ENCODE assay signal across 26 cellular contexts in genomic region chr17:81638683-81639082, GRCh38. TPM values are rescaled to one million over a fixed set of nuclear protein-coding genes. Genes with fewer than 3 reads are reported as not detected.
A peak's percentile ranks its signal among the peaks of the same experiment; 100 is the strongest.
DNase-seq lines count a peak whose midpoint lies in the region; ATAC-seq and TF ChIP-seq lines count a peak whose summit lies in the region.
"Had no signal": no experiment of that assay in that cellular context is flagged by ENCODE, and none has a peak within 500 bp of the region (broad histone marks: within the 10 kb centered on the region; RNA-seq: fewer than 3 reads in every experiment).

No MANE protein-coding gene starts in this region.

- peak overlapping the region; percentile 63 for H3K27ac Mint-ChIP-seq in activated T-cell treated with anti-CD3 and anti-CD28 coated beads, Interleukin-2, amount 50 U/mL, for 72 hours
- H3K27ac Mint-ChIP-seq in GM23338 (no peak overlapping the region), brain (no peak overlapping the region), nephron progenitor cell (no peak overlapping the region), CD14-positive monocyte (no peak overlapping the region)
- H3K27ac Mint-ChIP-seq: activated CD4-positive, alpha-beta T cell treated with anti-CD3 and anti-CD28 coated beads for 36 hours; activated naive CD4-positive, alpha-beta T cell treated with anti-CD3 and anti-CD28 coated beads, Interleukin-2, amount 50 U/mL, for 72 hours had no signal

- no peak overlapping the region for H3K27ac ChIP-seq in GM23338 (ENCODE audit: low read depth)
- H3K27ac ChIP-seq: ascending aorta, coronary artery, sigmoid colon, tibial artery had no signal

- H3K4me2 ChIP-seq in GM23338, result no peak overlapping the region

- no peak overlapping the region for H3K4me3 Mint-ChIP-seq in activated T-cell treated with anti-CD3 and anti-CD28 coated beads, Interleukin-2, amount 50 U/mL, for 72 hours
- H3K4me3 Mint-ChIP-seq in GM23338 (peak overlapping the region; percentile 44), brain (peak overlapping the region; percentile 25 to 72 (median 57)), nephron progenitor cell (peak overlapping the region; percentile 32), CD14-positive monocyte (no peak overlapping the region)
- H3K4me3 Mint-ChIP-seq: activated CD4-positive, alpha-beta T cell treated with anti-CD3 and anti-CD28 coated beads for 36 hours had no signal

- no peak overlapping the region for H2AFZ ChIP-seq in GM23338

- no peaks in the 10 kb centered on the region for H3K27me3 Mint-ChIP-seq in activated T-cell treated with anti-CD3 and anti-CD28 coated beads, Interleukin-2, amount 50 U/mL, for 72 hours (ENCODE audit: low read depth)
- H3K27me3 Mint-ChIP-seq in GM23338 (ENCODE audit: insufficient read depth, low read depth, poor library complexity) (no peaks in the 10 kb centered on the region), brain (peaks cover 4% of the 10 kb centered on the region), nephron progenitor cell (ENCODE audit: low read depth, poor library complexity) (peaks cover 3% of the 10 kb centered on the region), CD14-positive monocyte (ENCODE audit: low read depth in 3 of 3) (peaks cover 0 to 6% (median 0%) of the 10 kb centered on the region in 3 donors)
- H3K27me3 Mint-ChIP-seq: activated CD4-positive, alpha-beta T cell treated with anti-CD3 and anti-CD28 coated beads for 36 hours had no signal

- H3K4me1 ChIP-seq in GM23338 (ENCODE audit: insufficient read depth), result peaks cover 7% of the 10 kb centered on the region

- H3F3A ChIP-seq in GM23338 (replicated peaks; ENCODE audit: low read depth), result peaks cover 10% of the 10 kb centered on the region; the same call in 1 of the 2 replicates

- no peaks in the 10 kb centered on the region for H3K9me3 Mint-ChIP-seq in activated T-cell treated with anti-CD3 and anti-CD28 coated beads, Interleukin-2, amount 50 U/mL, for 72 hours
- H3K9me3 Mint-ChIP-seq in GM23338 (no peaks in the 10 kb centered on the region; the same call in 1 of the 3 replicates), brain (peaks cover 0 to 3% (median 0%) of the 10 kb centered on the region in 5 experiments), nephron progenitor cell (no peaks in the 10 kb centered on the region), CD14-positive monocyte (no peaks in the 10 kb centered on the region)
- H3K9me3 Mint-ChIP-seq: activated naive CD4-positive, alpha-beta T cell treated with anti-CD3 and anti-CD28 coated beads, Interleukin-2, amount 50 U/mL, for 72 hours had no signal

- H3K4me3 ChIP-seq in GM23338, result no peak overlapping the region
- H3K4me3 ChIP-seq: ascending aorta, coronary artery, GM12878, sigmoid colon, tibial artery had no signal

- peaks cover 21% of the 10 kb centered on the region for H3K4me1 Mint-ChIP-seq in activated T-cell treated with anti-CD3 and anti-CD28 coated beads, Interleukin-2, amount 50 U/mL, for 72 hours (ENCODE audit: low read depth)
- H3K4me1 Mint-ChIP-seq in GM23338 (peaks cover 9% of the 10 kb centered on the region), brain (peaks cover 21% of the 10 kb centered on the region), nephron progenitor cell (peaks cover 34% of the 10 kb centered on the region), CD14-positive monocyte (peaks cover 18% of the 10 kb centered on the region)

- H3K27me3 ChIP-seq in GM23338 (ENCODE audit: insufficient read depth), result no peaks in the 10 kb centered on the region
- H3K27me3 ChIP-seq: ascending aorta, sigmoid colon, tibial artery had no signal

- peaks cover 2% of the 10 kb centered on the region in 2 donors for H3K36me3 Mint-ChIP-seq in activated T-cell treated with anti-CD3 and anti-CD28 coated beads, Interleukin-2, amount 50 U/mL, for 72 hours (ENCODE audit: insufficient read depth in 2 of 2)
- H3K36me3 Mint-ChIP-seq in GM23338 (ENCODE audit: low read depth) (peaks cover 8% of the 10 kb centered on the region; the same call in 2 of the 3 replicates), brain (peaks cover 4% of the 10 kb centered on the region), nephron progenitor cell (ENCODE audit: low read depth) (no peaks in the 10 kb centered on the region), CD14-positive monocyte (no peaks in the 10 kb centered on the region)

- ATAC-seq in activated T-cell treated with anti-CD3 and anti-CD28 coated beads, Interleukin-2, amount 50 U/mL, for 72 hours (replicated peaks in 1 of 2), result no peak
- ATAC-seq in GM23338 (no peak), HG02981 (IDR thresholded peaks at IDR 0.05; ENCODE audit: unreplicated experiment) (no peak), GM21390 (IDR thresholded peaks at IDR 0.05; ENCODE audit: unreplicated experiment) (no peak)
- ATAC-seq: activated CD4-positive, alpha-beta T cell treated with anti-CD3 and anti-CD28 coated beads for 36 hours; activated naive CD4-positive, alpha-beta T cell treated with anti-CD3 and anti-CD28 coated beads, Interleukin-2, amount 50 U/mL, for 72 hours; GM12878 had no signal

- H3K36me3 ChIP-seq in GM23338 (ENCODE audit: insufficient read depth), result no peaks in the 10 kb centered on the region
- H3K36me3 ChIP-seq: ascending aorta, sigmoid colon had no signal

- no peak for DNase-seq in activated T-cell treated with anti-CD3 and anti-CD28 coated beads, Interleukin-2, amount 50 U/mL, for 72 hours
- DNase-seq in activated T-cell treated with anti-CD3 and anti-CD28 coated beads, Interleukin-2, amount 50 U/mL, for 48 hours, result no peak
- DNase-seq in GM23338 (ENCODE audit: low spot score) (no peak), nephron progenitor cell (no peak), CD14-positive monocyte (ENCODE audit: low spot score) (no peak)
- DNase-seq: activated CD4-positive, alpha-beta T cell treated with anti-CD3 and anti-CD28 coated beads for 36 hours; COR-L47; effector memory CD4-positive, alpha-beta T cell; HCEC 1CT; IMR-90; mammary epithelial cell; NCI-H2107; NCI-H345; nucleus accumbens; Right ventricle myocardium superior; sigmoid colon; stimulated activated CD4-positive, alpha-beta T cell treated with anti-CD3 and anti-CD28 coated beads, Interleukin-4, amount 100 ng/mL, for 1 hour; tibial artery had no signal

- H4K20me1 ChIP-seq in GM23338 (replicated peaks; ENCODE audit: insufficient read depth), result peaks cover 15% of the 10 kb centered on the region

- H3K9me2 ChIP-seq in GM23338 (ENCODE audit: insufficient read depth), result no peaks in the 10 kb centered on the region

- peaks cover 29% of the 10 kb centered on the region for H3K79me2 ChIP-seq in GM23338 (replicated peaks; ENCODE audit: insufficient read depth)

- intact Hi-C loops in CD14-positive monocyte (cut with micrococcal nuclease), result no loop called here

- no peak for TF ChIP-seq CTCF in GM23338 (conservative IDR thresholded peaks at IDR 0.05; ENCODE audit: low read depth in 2 of 2)
- TF ChIP-seq CTCF in brain (conservative IDR thresholded peaks at IDR 0.05), result no peak
- TF ChIP-seq CTCF in nephron progenitor cell (IDR thresholded peaks at IDR 0.05), result no peak
- TF ChIP-seq CTCF in CD14-positive monocyte (IDR thresholded peaks at IDR 0.05), result no peak

TF ChIP-seq in GM23338, 12 proteins besides CTCF, POLR2A, EP300 and RAD21 (continues in another document):
- TF ChIP-seq POLR2AphosphoS5 (IDR thresholded peaks at IDR 0.05; ENCODE audit: low read depth), result no peak

RNA-seq across cellular contexts. Expression of gene TSPAN10, which starts 1.7 kb away (rescaled TPM):
- total RNA-seq in activated T-cell treated with anti-CD3 and anti-CD28 coated beads, Interleukin-2, amount 50 U/mL, for 72 hours, result 1 to 10 TPM in 1 of 2 donors, under 1 TPM in 1; 0.63 to 1.1 TPM
- 0.31 and 0.66 TPM in 2 replicates for total RNA-seq in GM23338 (2014; rRNA removed; shearing (Covaris generic))
- polyA plus RNA-seq in GM23338 (2016; fragmentation: Nextera tagmentation; extraction: Ambion mirVana) (1.2 and 1.5 TPM in 2 replicates), brain (ENCODE audit: insufficient read depth, low read depth, low replicate concordance) (1.5 TPM), CD14-positive monocyte (not detected)
- total RNA-seq: ascending aorta had no signal

RNA-seq across cellular contexts. Expression of gene NPLOC4, which starts 1.8 kb away (rescaled TPM):
- 100 to 1,000 TPM in 1 of 2 donors, 10 to 100 TPM in 1; 89.7 to 107 TPM for total RNA-seq in activated T-cell treated with anti-CD3 and anti-CD28 coated beads, Interleukin-2, amount 50 U/mL, for 72 hours
- total RNA-seq in GM23338 (2014; rRNA removed; shearing (Covaris generic)), result 54.3 and 79.1 TPM in 2 replicates
- polyA plus RNA-seq in GM23338 (2016; fragmentation: Nextera tagmentation; extraction: Ambion mirVana) (23.0 and 24.1 TPM in 2 replicates), brain (ENCODE audit: insufficient read depth, low read depth, low replicate concordance) (55.3 TPM), CD14-positive monocyte (100 to 1,000 TPM; 106 to 112 TPM)

RNA-seq across cellular contexts. Expression of gene PDE6G, which starts 17.7 kb away (rescaled TPM):
- 1 to 10 TPM; 4.2 to 4.4 TPM for total RNA-seq in activated T-cell treated with anti-CD3 and anti-CD28 coated beads, Interleukin-2, amount 50 U/mL, for 72 hours
- 4.0 and 5.5 TPM in 2 replicates for total RNA-seq in GM23338 (2014; rRNA removed; shearing (Covaris generic))
- polyA plus RNA-seq in GM23338 (2016; fragmentation: Nextera tagmentation; extraction: Ambion mirVana), result 9.0 and 11.4 TPM in 2 replicates
- not detected for polyA plus RNA-seq in brain (ENCODE audit: insufficient read depth, low read depth, low replicate concordance)
- polyA plus RNA-seq in CD14-positive monocyte, result 10 to 100 TPM in 1 of 2 donors, 1 to 10 TPM in 1; 8.9 to 12.0 TPM
- total RNA-seq: ascending aorta, cardiac septum, IMR-90, Right ventricle myocardium superior had no signal
- polyA plus RNA-seq: mammary epithelial cell had no signal

RNA-seq across cellular contexts. Expression of gene OXLD1, which starts 27.7 kb away (rescaled TPM):
- total RNA-seq in activated T-cell treated with anti-CD3 and anti-CD28 coated beads, Interleukin-2, amount 50 U/mL, for 72 hours, result 10 to 100 TPM; 49.1 to 58.8 TPM
- total RNA-seq in GM23338 (2014; rRNA removed; shearing (Covaris generic)), result 46.0 and 76.2 TPM in 2 replicates
- polyA plus RNA-seq in GM23338 (2016; fragmentation: Nextera tagmentation; extraction: Ambion mirVana), result 64.9 and 73.0 TPM in 2 replicates
- polyA plus RNA-seq in brain (ENCODE audit: insufficient read depth, low read depth, low replicate concordance), result 32.6 TPM
- 10 to 100 TPM; 51.8 to 61.1 TPM for polyA plus RNA-seq in CD14-positive monocyte

RNA-seq across cellular contexts. Expression of gene CCDC137, which starts 27.9 kb away (rescaled TPM):
- total RNA-seq in activated T-cell treated with anti-CD3 and anti-CD28 coated beads, Interleukin-2, amount 50 U/mL, for 72 hours, result 10 to 100 TPM; 26.1 to 46.5 TPM
- total RNA-seq in GM23338 (2014; rRNA removed; shearing (Covaris generic)), result 22.3 and 26.1 TPM in 2 replicates
- polyA plus RNA-seq in GM23338 (2016; fragmentation: Nextera tagmentation; extraction: Ambion mirVana), result 69.3 and 73.4 TPM in 2 replicates
- polyA plus RNA-seq in brain (ENCODE audit: insufficient read depth, low read depth, low replicate concordance), result 19.4 TPM
- 1 to 10 TPM; 2.4 to 3.6 TPM for polyA plus RNA-seq in CD14-positive monocyte

Comparison
In these comparisons a context has a peak if more than half of its experiments do, and no peak if none do; other contexts are left out.
1. H3K4me3 Mint-ChIP-seq: peak in GM23338 (single experiment), brain (5 of 5) and nephron progenitor cell (single experiment); none in activated T-cell treated with anti-CD3 and anti-CD28 coated beads, Interleukin-2, amount 50 U/mL, for 72 hours (0 of 2) and CD14-positive monocyte (0 of 2).